In genomic region chr4:138681000-138681604, GRCh38 we compare ENCODE assay signal across 8 cellular contexts.
DNase-seq lines count a peak whose midpoint lies in the region; ATAC-seq lines count a peak whose summit lies in the region.

No MANE protein-coding gene starts in this region.

- ATAC-seq in GM18870 (IDR thresholded peaks at IDR 0.05; ENCODE audit: unreplicated experiment) (peak; percentile 80), HG03175 (IDR thresholded peaks at IDR 0.05; ENCODE audit: unreplicated experiment) (peak; percentile 80), left colon (peak; percentile 54)

- DNase-seq in AG08395 (ENCODE audit: low spot score) = peak; percentile 70
- peak; percentile 77 for DNase-seq in NCI-H2227 treated with DMSO at 0.1 percent for 48 hours (lab: John Stamatoyannopoulos, UW)
- DNase-seq in activated CD4-positive, CD25-positive, alpha-beta regulatory T cell treated with anti-CD3 and anti-CD28 coated beads, Interleukin-2, amount 50 U/mL, for 72 hours = peak; percentile 68
- DNase-seq in cerebellar cortex (ENCODE audit: low spot score) = peak; percentile 87
- peak; percentile 50 to 82 for DNase-seq in left colon
- DNase-seq in stimulated activated CD4-positive, alpha-beta T cell treated with anti-CD3 and anti-CD28 coated beads, Interleukin-4, amount 100 ng/mL, for 1 hour = peak; percentile 69

- intact Hi-C loops in left colon (cut with DNase I, micrococcal nuclease) = loop anchor here in 1 of 2 donors (10.0 kb wide), 1 partner anchor 184 kb away; no protein-coding TSS in a partner anchor

Comparison
In these comparisons a context has a peak if more than half of its experiments do, and no peak if none do; other contexts are left out.
1. Peak in every context shown above with its lines: DNase-seq and ATAC-seq.